In the genomic region with DNA sequence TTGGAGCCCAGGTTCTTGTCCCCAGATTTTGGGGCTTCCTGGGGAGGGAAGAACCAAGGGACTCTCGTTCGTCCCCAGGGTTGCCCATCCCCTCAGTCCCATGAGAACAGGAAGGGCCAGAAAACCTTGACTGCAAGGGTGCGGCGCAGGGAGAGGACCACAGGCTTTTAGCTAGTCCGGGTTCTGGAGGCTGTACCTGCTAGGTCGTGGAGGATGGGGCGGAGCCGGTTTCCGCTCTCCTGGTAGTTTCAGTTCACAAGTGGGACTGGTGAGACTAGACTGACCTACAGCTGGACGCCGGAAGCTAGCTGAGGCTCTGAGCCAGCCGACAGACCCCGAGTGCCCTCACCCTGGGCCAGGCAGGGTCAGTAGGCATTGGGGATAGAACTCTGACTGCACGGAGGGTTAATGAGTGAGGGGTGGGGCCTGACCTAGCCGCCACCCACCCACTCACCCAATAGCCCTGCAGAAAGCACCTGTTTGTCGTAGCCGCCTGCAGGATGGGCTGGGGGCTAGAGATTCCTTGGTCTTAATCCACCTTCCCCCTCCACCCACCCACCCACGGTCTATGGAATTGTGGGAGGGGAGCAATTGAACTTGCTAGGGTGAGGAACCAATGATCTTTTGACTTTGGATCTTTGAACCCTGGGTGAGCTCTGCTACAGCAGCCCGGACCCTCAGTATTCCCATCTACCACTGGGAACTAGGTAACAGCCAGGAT, we compare ENCODE assay signal across 8 cellular contexts. TPM values are rescaled to one million over a fixed set of nuclear protein-coding genes. Genes with fewer than 3 reads are reported as not detected.
A peak's percentile ranks its signal among the peaks of the same experiment; 100 is the strongest.
DNase-seq lines count a peak whose midpoint lies in the region; ATAC-seq and TF ChIP-seq lines count a peak whose summit lies in the region.

No MANE protein-coding gene starts in this region.

- CTCF ChIA-PET in IMR-90 (lab: Yijun Ruan, JAX): no interaction called here

- peak overlapping the region; percentile 35; the same call in 1 of the 2 replicates for H2BK120ac ChIP-seq in IMR-90 (ENCODE audit: low read depth, low read length)

- BruUV-seq in IMR-90 (replicated peaks; lab: Mats Ljungman, UMichigan): no TSS peak

- H3K27me3 ChIP-seq in IMR-90 (ENCODE audit: control insufficient read depth, insufficient read depth, low read length): no peaks in the 10 kb centered on the region
- no peaks in the 10 kb centered on the region for H3K27me3 ChIP-seq in right atrium auricular region
- H3K27me3 ChIP-seq in gastrocnemius medialis: no peaks in the 10 kb centered on the region

- peak overlapping the region; percentile 67 for H3K4me3 ChIP-seq in IMR-90 (ENCODE audit: insufficient read depth, low read depth, low read length)
- peak overlapping the region; percentile 91 to 95 for H3K4me3 ChIP-seq in right atrium auricular region
- H3K4me3 ChIP-seq in gastrocnemius medialis: peak overlapping the region; percentile 69 to 91 (median 80)

- peak overlapping the region; percentile 81 for H4K91ac ChIP-seq in IMR-90 (ENCODE audit: insufficient read depth, low read depth, low read length)

- DNase-seq in DMS153 treated with DMSO at 0.1 percent for 48 hours (lab: John Stamatoyannopoulos, UW; ENCODE audit: unreplicated experiment) (peak; percentile 49), IMR-90 (peak; percentile 53), right atrium auricular region (ENCODE audit: low spot score) (no peak), gastrocnemius medialis (peak in 1 of 2 donors; percentile 47), NCI-H526 treated with DMSO at 0.1 percent for 48 hours (lab: John Stamatoyannopoulos, UW) (no peak), NOMO-1 treated with DMSO at 0.1 percent for 48 hours (lab: John Stamatoyannopoulos, UW; ENCODE audit: unreplicated experiment) (no peak), AG08396 (ENCODE audit: low spot score) (no peak)
- peak; percentile 33 for DNase-seq in activated effector memory CD4-positive, alpha-beta T cell treated with Interleukin-2 at 50 U/mL for 16 hours

- peak overlapping the region; percentile 99 for H3K4me2 ChIP-seq in IMR-90 (ENCODE audit: low read depth, low read length)

- peaks cover 57% of the 10 kb centered on the region for H4K20me1 ChIP-seq in IMR-90 (ENCODE audit: insufficient read depth, low read length)

- TF ChIP-seq CTCF in IMR-90 (conservative IDR thresholded peaks at IDR 0.05; ENCODE audit: low read depth, low read length) (no peak), right atrium auricular region (IDR thresholded peaks at IDR 0.05) (no peak), gastrocnemius medialis (IDR thresholded peaks at IDR 0.05 in 4 of 5, conservative IDR thresholded peaks at IDR 0.05 in 1 of 5) (no peak)

- H3K56ac ChIP-seq in IMR-90 (ENCODE audit: extremely low read depth, insufficient read depth, low read length): peak overlapping the region; percentile 43

- TF ChIP-seq RAD21 in IMR-90 (IDR thresholded peaks at IDR 0.05; ENCODE audit: low read length): no peak

- POLR2A ChIA-PET in IMR-90 (lab: Charles Lee; ENCODE audit: unreplicated experiment): no interaction called here

- peak overlapping the region; percentile 89; the same call in 1 of the 2 replicates for H2AK5ac ChIP-seq in IMR-90 (ENCODE audit: low read depth, low read length)

- H3K36me3 ChIP-seq in IMR-90 (ENCODE audit: control insufficient read depth, insufficient read depth, low read length) (0 out of 2 replicates have a peak, but pooled peaks cover 1% of the 10 kb centered on the region), right atrium auricular region (no peaks in the 10 kb centered on the region), gastrocnemius medialis (peaks cover 0 to 4% of the 10 kb centered on the region in 2 donors)

- peak overlapping the region; percentile 96 for H3K27ac ChIP-seq in IMR-90 (ENCODE audit: insufficient read depth, low read length)
- peak overlapping the region; percentile 100 for H3K27ac ChIP-seq in right atrium auricular region
- peak overlapping the region; percentile 95 to 100 (median 96) for H3K27ac ChIP-seq in gastrocnemius medialis

- H4K8ac ChIP-seq in IMR-90 (ENCODE audit: low read depth in 2 of 2, low read length in 2 of 2): peak overlapping the region; percentile 69 to 72

- peak overlapping the region; percentile 93 for H3K23ac ChIP-seq in IMR-90 (ENCODE audit: low read depth, low read length)

- H3K9ac ChIP-seq in IMR-90 (ENCODE audit: low read depth, low read length): peak overlapping the region; percentile 95

- H3K14ac ChIP-seq in IMR-90 (replicated peaks; ENCODE audit: low read depth, low read length): peak overlapping the region; percentile 79

- intact Hi-C loops in IMR-90 (cut with micrococcal nuclease) (no loop called here), gastrocnemius medialis (cut with DNase I; ENCODE audit: low total_unique reads) (loop anchor here (5.0 to 10.0 kb wide), 3 partner anchors 69 to 114 kb away; partner anchors contain the start of genes BAIAP2L2, CSNK1E and TMEM184B)

- H2AFZ ChIP-seq in IMR-90 (replicated peaks; ENCODE audit: low read length, poor library complexity): peak overlapping the region; percentile 75

- peak overlapping the region; percentile 70 for H4K5ac ChIP-seq in IMR-90 (ENCODE audit: low read depth, low read length)

- H2BK15ac ChIP-seq in IMR-90 (ENCODE audit: low read depth, low read length): peak overlapping the region; percentile 74; the same call in 1 of the 3 replicates

- in situ Hi-C loops in IMR-90 (cut with MboI; ENCODE audit: low sequenced_read_pairs) (no loop called here), gastrocnemius medialis (cut with MboI; ENCODE audit: low sequenced_read_pairs in 4 of 4) (no loop called here)

- peak overlapping the region; percentile 96 for H2BK5ac ChIP-seq in IMR-90 (ENCODE audit: low read depth, low read length, poor library complexity, severe bottlenecking)

- H3K4ac ChIP-seq in IMR-90 (ENCODE audit: low read depth, low read length): peak overlapping the region; percentile 87

- dilution Hi-C loops in IMR-90 (cut with HindIII; ENCODE audit: low sequenced_read_pairs, unreplicated experiment): no loop called here

- TF ChIP-seq POLR2A in IMR-90 (IDR thresholded peaks at IDR 0.05; ENCODE audit: low read depth, low read length) (no peak; the same call in none of the 2 replicates), gastrocnemius medialis (IDR thresholded peaks at IDR 0.05) (no peak)

- 20% methylated on average over 3 of the region's 19 CpGs; no CpG with 5 or more reads in 1 of the 2 experiments for WGBS in IMR-90 (ENCODE audit: extremely low coverage in 2 of 2, insufficient read length in 1 of 2), 2 experiments

- peaks cover 24% of the 10 kb centered on the region for H3K4me1 ChIP-seq in IMR-90 (ENCODE audit: control insufficient read depth, insufficient read depth, low read length)
- peaks cover 0 to 27% of the 10 kb centered on the region in 2 donors for H3K4me1 ChIP-seq in right atrium auricular region
- H3K4me1 ChIP-seq in gastrocnemius medialis: peaks cover 15 to 25% of the 10 kb centered on the region in 2 donors

- peak overlapping the region; percentile 69 for H3K18ac ChIP-seq in IMR-90 (ENCODE audit: low read depth, low read length)

- H3K9me1 ChIP-seq in IMR-90 (ENCODE audit: insufficient read depth, low read length): peaks cover 28% of the 10 kb centered on the region

- H3K9me3 ChIP-seq in IMR-90 (ENCODE audit: control insufficient read depth, insufficient read depth, low read length): no peaks in the 10 kb centered on the region
- no peaks in the 10 kb centered on the region for H3K9me3 ChIP-seq in right atrium auricular region
- no peaks in the 10 kb centered on the region for H3K9me3 ChIP-seq in gastrocnemius medialis

- H3K79me1 ChIP-seq in IMR-90 (ENCODE audit: low read depth in 1 of 2, low read length in 2 of 2): peaks cover 3 to 57% of the 10 kb centered on the region in 2 experiments; a peak in 3 of 4 replicates

- ATAC-seq in IMR-90 (ENCODE audit: low read depth) (no peak), gastrocnemius medialis (no peak)

- H2AK9ac ChIP-seq in IMR-90 (replicated peaks; ENCODE audit: low read depth, low read length, poor library complexity): peak overlapping the region; percentile 98

- no peak overlapping the region for H2BK20ac ChIP-seq in IMR-90 (ENCODE audit: low read depth, low read length)

TF ChIP-seq in IMR-90, 13 proteins besides CTCF, POLR2A, EP300 and RAD21 (continues in another document):
- TF ChIP-seq USF2 (IDR thresholded peaks at IDR 0.05; ENCODE audit: low read depth, low read length) (no peak), NFE2L2 (IDR thresholded peaks at IDR 0.05; ENCODE audit: low read depth, low read length) (no peak), RFX5 (IDR thresholded peaks at IDR 0.05; ENCODE audit: low read depth, low read length) (no peak), MXI1 (IDR thresholded peaks at IDR 0.05; ENCODE audit: borderline replicate concordance, low read depth, low read length) (no peak), CHD1 (IDR thresholded peaks at IDR 0.05; ENCODE audit: low read depth, low read length) (no peak)
- TF ChIP-seq, protein P1, sequence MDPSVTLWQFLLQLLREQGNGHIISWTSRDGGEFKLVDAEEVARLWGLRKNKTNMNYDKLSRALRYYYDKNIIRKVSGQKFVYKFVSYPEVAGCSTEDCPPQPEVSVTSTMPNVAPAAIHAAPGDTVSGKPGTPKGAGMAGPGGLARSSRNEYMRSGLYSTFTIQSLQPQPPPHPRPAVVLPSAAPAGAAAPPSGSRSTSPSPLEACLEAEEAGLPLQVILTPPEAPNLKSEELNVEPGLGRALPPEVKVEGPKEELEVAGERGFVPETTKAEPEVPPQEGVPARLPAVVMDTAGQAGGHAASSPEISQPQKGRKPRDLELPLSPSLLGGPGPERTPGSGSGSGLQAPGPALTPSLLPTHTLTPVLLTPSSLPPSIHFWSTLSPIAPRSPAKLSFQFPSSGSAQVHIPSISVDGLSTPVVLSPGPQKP (IDR thresholded peaks at IDR 0.05; ENCODE audit: borderline replicate concordance, low read depth, low read length): no peak

RNA-seq across cellular contexts. Expression of gene MAFF, which starts 1.5 kb away (rescaled TPM):
- 18.3 and 24.2 TPM in 2 replicates for total RNA-seq in IMR-90 (2012; rRNA removed)
- 25.9 and 29.5 TPM in 2 replicates for polyA plus RNA-seq in IMR-90 (2012; rRNA removed)
- polyA plus RNA-seq in IMR-90 (2012; cell fraction: cytosol; rRNA removed): 31.9 and 44.3 TPM in 2 replicates
- 60.3 and 64.4 TPM in 2 replicates for polyA plus RNA-seq in IMR-90 (2012; cell fraction: nucleus; rRNA removed; ENCODE audit: low replicate concordance)
- 10 to 100 TPM; 24.8 to 43.5 TPM for total RNA-seq in right atrium auricular region
- 100 to 1,000 TPM in 1 of 4 donors, 10 to 100 TPM in 3; 19.3 to 448 (median 33.4) TPM for total RNA-seq in gastrocnemius medialis

RNA-seq across cellular contexts. Expression of gene PLA2G6, which starts 21.6 kb away (rescaled TPM):
- total RNA-seq in IMR-90 (2012; rRNA removed): 3.9 and 6.1 TPM in 2 replicates
- polyA plus RNA-seq in IMR-90 (2012; rRNA removed): 10.3 TPM in 2 replicates
- polyA plus RNA-seq in IMR-90 (2012; cell fraction: cytosol; rRNA removed): 2.1 and 4.1 TPM in 2 replicates
- 109 and 145 TPM in 2 replicates for polyA plus RNA-seq in IMR-90 (2012; cell fraction: nucleus; rRNA removed; ENCODE audit: low replicate concordance)
- total RNA-seq in right atrium auricular region: 10 to 100 TPM in 1 of 2 donors, 1 to 10 TPM in 1; 9.0 to 15.6 TPM
- total RNA-seq in gastrocnemius medialis: 10 to 100 TPM in 2 of 4 donors, 1 to 10 TPM in 2; 9.1 to 19.5 (median 12.1) TPM

Comparison
In these comparisons a context has a peak if more than half of its experiments do, and no peak if none do; other contexts are left out.
1. DNase-seq: peak in DMS153 treated with DMSO at 0.1 percent for 48 hours (single experiment), IMR-90 (single experiment) and activated effector memory CD4-positive, alpha-beta T cell treated with Interleukin-2 at 50 U/mL for 16 hours (single experiment); none in right atrium auricular region (single experiment), NCI-H526 treated with DMSO at 0.1 percent for 48 hours (single experiment), NOMO-1 treated with DMSO at 0.1 percent for 48 hours (single experiment) and AG08396 (single experiment).
2. Peak in every context shown above with its lines, with median percentiles within 50 percentile points of each other: H3K27ac ChIP-seq and H3K4me3 ChIP-seq.